In genomic region chr12:93173178-93173957, GRCh38 we compare ENCODE assay signal across 1 cellular context.
A peak's percentile ranks its signal among the peaks of the same experiment; 100 is the strongest.
TF ChIP-seq lines count a peak whose summit lies in the region.

No MANE protein-coding gene starts in this region.

TF ChIP-seq in SK-N-SH, 30 proteins besides CTCF, POLR2A, EP300 and RAD21 (continued from another document):
- TF ChIP-seq, protein P1, sequence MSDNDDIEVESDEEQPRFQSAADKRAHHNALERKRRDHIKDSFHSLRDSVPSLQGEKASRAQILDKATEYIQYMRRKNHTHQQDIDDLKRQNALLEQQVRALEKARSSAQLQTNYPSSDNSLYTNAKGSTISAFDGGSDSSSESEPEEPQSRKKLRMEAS (IDR thresholded peaks at IDR 0.05; ENCODE audit: low read depth) = no peak
- TF ChIP-seq FOSL2 (IDR thresholded peaks at IDR 0.05; ENCODE audit: borderline replicate concordance, low read depth) (no peak), TCF12 (IDR thresholded peaks at IDR 0.05) (peak; percentile 34; the same call in 1 of the 2 replicates), SMC3 (IDR thresholded peaks at IDR 0.05; ENCODE audit: low read depth, low read length) (no peak)
- TF ChIP-seq, protein P2, sequence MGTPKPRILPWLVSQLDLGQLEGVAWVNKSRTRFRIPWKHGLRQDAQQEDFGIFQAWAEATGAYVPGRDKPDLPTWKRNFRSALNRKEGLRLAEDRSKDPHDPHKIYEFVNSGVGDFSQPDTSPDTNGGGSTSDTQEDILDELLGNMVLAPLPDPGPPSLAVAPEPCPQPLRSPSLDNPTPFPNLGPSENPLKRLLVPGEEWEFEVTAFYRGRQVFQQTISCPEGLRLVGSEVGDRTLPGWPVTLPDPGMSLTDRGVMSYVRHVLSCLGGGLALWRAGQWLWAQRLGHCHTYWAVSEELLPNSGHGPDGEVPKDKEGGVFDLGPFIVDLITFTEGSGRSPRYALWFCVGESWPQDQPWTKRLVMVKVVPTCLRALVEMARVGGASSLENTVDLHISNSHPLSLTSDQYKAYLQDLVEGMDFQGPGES (IDR thresholded peaks at IDR 0.05; ENCODE audit: low read depth, low read length) = no peak
TF ChIP-seq in SK-N-SH: peak in this region for 3.
